Comparison of ENCODE assay signal across 18 cellular contexts in the genomic region with DNA sequence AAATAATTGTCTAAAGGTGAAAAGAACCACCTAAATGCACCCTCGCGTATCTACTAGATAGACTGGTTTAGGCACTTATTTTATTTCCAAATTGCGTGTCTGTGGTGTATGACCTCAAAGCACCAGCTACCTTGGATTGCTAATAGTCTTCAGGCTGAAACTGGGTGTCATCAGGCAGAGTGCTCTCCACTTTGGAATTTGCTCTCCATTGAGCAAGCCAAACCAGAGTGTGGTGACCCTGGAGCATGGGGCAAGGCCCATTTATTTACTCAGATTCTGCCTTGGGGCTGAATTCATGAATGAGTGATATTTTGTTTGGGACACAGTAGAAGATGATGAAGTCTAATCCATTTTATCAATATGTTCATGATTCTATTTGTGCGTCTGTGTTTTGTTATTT.
"Had no signal": no experiment of that assay in that cellular context is flagged by ENCODE, and none has a peak within 500 bp of the region (broad histone marks: within the 10 kb centered on the region; RNA-seq: fewer than 3 reads in every experiment).

No MANE protein-coding gene starts in this region.

- H3K36me3 ChIP-seq: adrenal gland, pancreas, stomach had no signal

- ATAC-seq: activated CD8-positive, alpha-beta T cell treated with anti-CD3 and anti-CD28 coated beads for 36 hours; pancreas; WTC11 had no signal

- H3K27ac ChIP-seq: adrenal gland, coronary artery, pancreas, stomach, testis had no signal

- H3K27me3 ChIP-seq: adrenal gland, pancreas, stomach, testis had no signal

- H3K4me1 ChIP-seq: adrenal gland, pancreas, stomach, testis had no signal

- H3K9me3 ChIP-seq: adrenal gland, pancreas, stomach, testis had no signal

- DNase-seq: activated CD4-positive, alpha-beta T cell treated with anti-CD3 and anti-CD28 coated beads for 4 hours; activated CD8-positive, alpha-beta T cell treated with anti-CD3 and anti-CD28 coated beads for 36 hours; activated effector memory CD4-positive, alpha-beta T cell treated with anti-CD3 and anti-CD28 coated beads, Interleukin-2, amount 50 U/mL, for 16 hours; activated T-cell treated with anti-CD3 and anti-CD28 coated beads, Interleukin-2, amount 50 U/mL, for 48 hours; adrenal gland; caudate nucleus; effector CD8-positive, alpha-beta T cell; head of caudate nucleus; immature natural killer cell; midbrain; pancreas; stimulated activated CD4-positive, alpha-beta T cell treated with anti-CD3 and anti-CD28 coated beads, Interleukin-12 subunit alpha, Interleukin-12 subunit beta, amount 100 ng/mL, for 4 hours; stimulated activated CD4-positive, alpha-beta T cell treated with anti-CD3 and anti-CD28 coated beads, Interleukin-2, amount 100 ng/mL, for 24 hours; stomach; testis had no signal

- H3K4me3 ChIP-seq: adrenal gland, coronary artery, lung, pancreas, stomach, testis had no signal
